ENCODE assay signal across 8 cellular contexts in genomic region chr1:91499904-91500755, GRCh38. TPM values are rescaled to one million over a fixed set of nuclear protein-coding genes. Genes with fewer than 3 reads are reported as not detected.
A peak's percentile ranks its signal among the peaks of the same experiment; 100 is the strongest.
DNase-seq lines count a peak whose midpoint lies in the region; ATAC-seq and TF ChIP-seq lines count a peak whose summit lies in the region.

No MANE protein-coding gene starts in this region.

- H3K27me3 Mint-ChIP-seq in H9 (ENCODE audit: low read depth), result no peaks in the 10 kb centered on the region
- H3K27me3 Mint-ChIP-seq in effector memory CD8-positive, alpha-beta T cell, result no peaks in the 10 kb centered on the region

- H3K36me3 ChIP-seq in parathyroid adenoma (ENCODE audit: control insufficient read depth, insufficient read depth, low read length), result no peaks in the 10 kb centered on the region

- DNase-seq in H9 (no peak), MV-4-11 (lab: John Stamatoyannopoulos, UW) (peak; percentile 76), ecto neural progenitor cell (ENCODE audit: low spot score) (no peak), NAMALWA (ENCODE audit: low spot score) (no peak)
- DNase-seq in effector memory CD8-positive, alpha-beta T cell, result peak in 1 of 3 experiments; percentile 1

- H3K23ac ChIP-seq in H9 (ENCODE audit: insufficient read length, low read depth, low read length), result no peak overlapping the region

- H2AFZ ChIP-seq in H9 (ENCODE audit: low read length) (peak overlapping the region; percentile 17), parathyroid adenoma (peak overlapping the region; percentile 83)

- H3K27me3 ChIP-seq in H9 (ENCODE audit: insufficient read depth, low read length), result no peaks in the 10 kb centered on the region
- no peaks in the 10 kb centered on the region for H3K27me3 ChIP-seq in parathyroid adenoma (ENCODE audit: control insufficient read depth, insufficient read depth, low read length)

- H3K36me3 Mint-ChIP-seq in H9 (ENCODE audit: insufficient read depth in 1 of 3, low read depth in 3 of 3), result peaks cover 2 to 19% (median 9%) of the 10 kb centered on the region in 3 experiments; a peak in 6 of 7 replicates
- H3K36me3 Mint-ChIP-seq in effector memory CD8-positive, alpha-beta T cell (ENCODE audit: insufficient read depth), result peaks cover 2% of the 10 kb centered on the region

- H4K20me1 ChIP-seq in H9 (ENCODE audit: control insufficient read depth, insufficient read depth, insufficient read length), result no peaks in the 10 kb centered on the region

- H2BK120ac ChIP-seq in H9 (ENCODE audit: low read depth, low read length, poor library complexity, severe bottlenecking), result no peak overlapping the region

- H3K4me3 ChIP-seq in parathyroid adenoma (ENCODE audit: low read depth, low read length), result peak overlapping the region; percentile 89

- H3K27ac Mint-ChIP-seq in H9, result no peak overlapping the region
- no peak overlapping the region for H3K27ac Mint-ChIP-seq in effector memory CD8-positive, alpha-beta T cell

- peak overlapping the region; percentile 69 for H3K18ac ChIP-seq in H9 (ENCODE audit: insufficient read length, low read depth, low read length)

- H3K9me3 ChIP-seq in H9 (ENCODE audit: control insufficient read depth, low read depth, low read length) (no peaks in the 10 kb centered on the region), parathyroid adenoma (ENCODE audit: control insufficient read depth, low read length) (no peaks in the 10 kb centered on the region)

- H3K79me1 ChIP-seq in H9 (ENCODE audit: insufficient read depth, low read depth, low read length, poor library complexity, severe bottlenecking), result no peaks in the 10 kb centered on the region

- H3K4me1 ChIP-seq in H9 (ENCODE audit: insufficient read depth, low read length) (no peaks in the 10 kb centered on the region), parathyroid adenoma (no peaks in the 10 kb centered on the region)

- H3K4me2 ChIP-seq in H9 (ENCODE audit: insufficient read depth, insufficient read length, low read length) (peak overlapping the region; percentile 70), parathyroid adenoma (ENCODE audit: low read length) (peak overlapping the region; percentile 76)

- H2BK12ac ChIP-seq in H9 (ENCODE audit: insufficient read length, low read depth, low read length), result no peak overlapping the region

- TF ChIP-seq CTCF in H9 (conservative IDR thresholded peaks at IDR 0.05), result no peak
- no peak for TF ChIP-seq CTCF in parathyroid adenoma (IDR thresholded peaks at IDR 0.05)

- H4K8ac ChIP-seq in H9 (replicated peaks; ENCODE audit: insufficient read length, low read depth, low read length), result no peak overlapping the region

- peaks cover 9% of the 10 kb centered on the region for H3K23me2 ChIP-seq in H9 (ENCODE audit: insufficient read length, low read depth, low read length, poor library complexity, severe bottlenecking)

- no peak overlapping the region for H2BK20ac ChIP-seq in H9 (ENCODE audit: low read depth, low read length, poor library complexity, severe bottlenecking)

- peak overlapping the region; percentile 23 for H3T11ph ChIP-seq in H9 (ENCODE audit: low read length)

- no peaks in the 10 kb centered on the region for H3K9me3 Mint-ChIP-seq in H9
- H3K9me3 Mint-ChIP-seq in effector memory CD8-positive, alpha-beta T cell, result no peaks in the 10 kb centered on the region

- H3K4ac ChIP-seq in H9 (ENCODE audit: low read depth, low read length), result no peak overlapping the region

- ATAC-seq in GM18502 (IDR thresholded peaks at IDR 0.05; ENCODE audit: poor library complexity, unreplicated experiment) (peak; percentile 23), GM19467 (IDR thresholded peaks at IDR 0.05; ENCODE audit: unreplicated experiment) (no peak)
- ATAC-seq in effector memory CD8-positive, alpha-beta T cell (replicated peaks), result peak; percentile 26

- no CpG with 5 or more reads among the region's 14 CpGs for WGBS in H9 (ENCODE audit: extremely low coverage, insufficient read length, low lambda C conversion rate)

- H3K56ac ChIP-seq in H9 (ENCODE audit: insufficient read length, low read depth, low read length), result peak overlapping the region; percentile 14

- no peak overlapping the region for H2AK5ac ChIP-seq in H9 (ENCODE audit: insufficient read length, low read length)

- H4K91ac ChIP-seq in H9 (ENCODE audit: insufficient read length, low read depth, low read length), result no peak overlapping the region

- H2BK5ac ChIP-seq in H9 (ENCODE audit: insufficient read length, low read length), result no peak overlapping the region

- peak overlapping the region; percentile 12 for H4K5ac ChIP-seq in H9 (ENCODE audit: insufficient read length, low read depth, low read length)

- peaks cover 23 to 24% of the 10 kb centered on the region in 2 experiments for H3K4me1 Mint-ChIP-seq in H9
- H3K4me1 Mint-ChIP-seq in effector memory CD8-positive, alpha-beta T cell (ENCODE audit: low read depth in 2 of 2), result peaks cover 9 to 15% of the 10 kb centered on the region in 2 donors

- no peak overlapping the region for H3K4me3 Mint-ChIP-seq in H9
- no peak overlapping the region for H3K4me3 Mint-ChIP-seq in effector memory CD8-positive, alpha-beta T cell

- H3K79me2 ChIP-seq in H9 (ENCODE audit: insufficient read depth, low read length) (peaks cover 19% of the 10 kb centered on the region; the same call in 1 of the 2 replicates), parathyroid adenoma (no peaks in the 10 kb centered on the region)

- peak overlapping the region; percentile 44; the same call in 1 of the 2 replicates for H3K14ac ChIP-seq in H9 (ENCODE audit: insufficient read depth, low read length)

- peak overlapping the region; percentile 73 for H3K27ac ChIP-seq in H9 (ENCODE audit: insufficient read length, low read depth, low read length)
- H3K27ac ChIP-seq in parathyroid adenoma, result peak overlapping the region; percentile 77

- peak overlapping the region; percentile 83 for H3K9ac ChIP-seq in H9 (ENCODE audit: extremely low read depth, insufficient read length, low read length)
- no peak overlapping the region for H3K9ac ChIP-seq in parathyroid adenoma

- no peak overlapping the region for H2BK15ac ChIP-seq in H9 (ENCODE audit: low read depth, low read length)

RNA-seq across cellular contexts. Expression of gene CDC7, which starts 0.5 kb away (rescaled TPM):
- 41.6 and 43.4 TPM in 2 replicates for total RNA-seq in H9 (2021)
